Comparison of ENCODE assay signal across 8 cellular contexts in the genomic region with DNA sequence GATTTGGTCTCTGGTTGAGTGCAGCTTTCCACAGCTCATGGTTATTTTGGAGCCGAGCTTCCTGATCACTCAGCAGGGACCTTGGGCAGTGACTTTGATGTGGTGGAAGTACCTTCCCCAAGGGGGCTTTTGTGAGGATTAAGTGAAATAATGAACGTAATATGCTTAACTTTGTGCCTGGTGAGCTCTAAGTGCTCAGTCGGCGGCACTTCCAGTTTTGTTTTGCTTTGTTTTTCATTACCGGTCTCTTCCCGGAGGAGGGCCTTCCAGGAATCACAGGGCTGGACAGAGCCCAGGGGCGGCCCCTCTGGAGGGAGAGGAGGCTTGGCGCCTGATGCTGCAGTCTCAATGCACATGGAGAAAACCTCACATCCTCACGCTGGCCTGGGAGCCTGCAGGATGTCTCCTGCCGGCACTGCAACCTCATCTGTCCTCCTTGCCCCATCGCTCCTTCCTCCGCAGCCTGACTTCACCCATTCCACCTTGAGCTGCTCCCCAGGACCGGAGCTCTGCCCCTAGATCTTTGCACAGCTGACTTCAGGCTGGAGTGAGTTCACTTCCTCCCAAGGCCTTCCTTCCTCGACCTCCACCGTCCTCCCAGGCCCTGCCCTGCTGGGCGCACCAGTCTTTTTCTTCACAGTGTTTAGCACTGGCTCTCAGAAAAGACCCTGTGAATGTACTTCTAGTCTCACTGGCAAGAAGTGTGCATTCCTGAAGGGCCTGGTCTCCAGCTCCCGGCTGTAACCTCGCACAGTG. TPM values are rescaled to one million over a fixed set of nuclear protein-coding genes. Genes with fewer than 3 reads are reported as not detected.
DNase-seq lines count a peak whose midpoint lies in the region; TF ChIP-seq lines count a peak whose summit lies in the region.

No MANE protein-coding gene starts in this region.

- no peak overlapping the region for H3K18ac ChIP-seq in mesendoderm (ENCODE audit: low read length)

- in situ Hi-C loops in SK-MEL-5 (cut with HindIII; ENCODE audit: low pct_unique_long_range_greater_than_20kb, low sequenced_read_pairs), result no loop called here

- H2BK5ac ChIP-seq in mesendoderm (ENCODE audit: low read length), result no peak overlapping the region

- no peak overlapping the region for H4K8ac ChIP-seq in mesendoderm (ENCODE audit: low read depth, low read length)

- H3K79me2 ChIP-seq in mesendoderm (ENCODE audit: control insufficient read depth, insufficient read depth, low read length), result no peaks in the 10 kb centered on the region

- WGBS in ectodermal cell, 2 experiments, result 26 to 28% methylated on average over 18 of the region's 18 CpGs
- no CpG with 5 or more reads among the region's 18 CpGs for WGBS in mesendoderm (ENCODE audit: extremely low coverage, insufficient coverage, low lambda C conversion rate)
- WGBS in thyroid gland, 2 donors, result 26 to 28% methylated on average over 18 of the region's 18 CpGs

- H3K56ac ChIP-seq in mesendoderm (ENCODE audit: low read length), result peak overlapping the region; percentile 80

- H3K9me3 ChIP-seq in ectodermal cell (ENCODE audit: control insufficient read depth, low read length), result no peaks in the 10 kb centered on the region
- no peaks in the 10 kb centered on the region for H3K9me3 ChIP-seq in thyroid gland

- intact Hi-C loops in thyroid gland (cut with DNase I), result loop anchor here (10.0 kb wide), 1 partner anchor 48 kb away; the partner anchor contains the start of gene C19orf12

- H4K5ac ChIP-seq in mesendoderm (ENCODE audit: low read length), result no peak overlapping the region

- peak; percentile 57 for DNase-seq in GM04504 (ENCODE audit: low read depth)
- DNase-seq in SK-MEL-5 (ENCODE audit: low read depth, low spot score), result peak; percentile 40
- peak; percentile 75 for DNase-seq in mesendoderm
- peak; percentile 68 for DNase-seq in thyroid gland
- no peak for DNase-seq in AML-193 (lab: John Stamatoyannopoulos, UW)
- no peak for DNase-seq in SHP77 treated with DMSO at 0.1 percent for 48 hours (lab: John Stamatoyannopoulos, UW)
- DNase-seq in putamen (ENCODE audit: low spot score), result no peak

- H3K27me3 ChIP-seq in ectodermal cell (ENCODE audit: control insufficient read depth, insufficient read depth, low read length, poor library complexity, severe bottlenecking) (peaks cover 53% of the 10 kb centered on the region), mesendoderm (ENCODE audit: insufficient read depth, low read length, poor library complexity) (no peaks in the 10 kb centered on the region), thyroid gland (no peaks in the 10 kb centered on the region)

- H3K4me1 ChIP-seq in ectodermal cell (ENCODE audit: control insufficient read depth, insufficient read depth, low read length), result peaks cover 14% of the 10 kb centered on the region
- peaks cover 7% of the 10 kb centered on the region for H3K4me1 ChIP-seq in mesendoderm (ENCODE audit: control insufficient read depth, low read depth, low read length)
- H3K4me1 ChIP-seq in thyroid gland, result peaks cover 26 to 72% of the 10 kb centered on the region in 2 donors

- peak in 1 of 2 donors; percentile 3 for TF ChIP-seq POLR2A in thyroid gland (IDR thresholded peaks at IDR 0.05)

- H3K79me1 ChIP-seq in mesendoderm (ENCODE audit: low read length), result peaks cover 1% of the 10 kb centered on the region

- H3K4ac ChIP-seq in mesendoderm (ENCODE audit: low read depth, low read length), result no peak overlapping the region

- H3K23ac ChIP-seq in mesendoderm (ENCODE audit: low read length), result no peak overlapping the region

- H3K9ac ChIP-seq in mesendoderm (ENCODE audit: low read length), result peak overlapping the region; percentile 78

- peak overlapping the region; percentile 77 for H3K4me2 ChIP-seq in mesendoderm (ENCODE audit: low read length)

- no peak overlapping the region for H2BK15ac ChIP-seq in mesendoderm (replicated peaks; ENCODE audit: low read depth)

- no peak overlapping the region for H2AK5ac ChIP-seq in mesendoderm (ENCODE audit: low read length)

- peak overlapping the region; percentile 11 for H3K4me3 ChIP-seq in ectodermal cell (ENCODE audit: insufficient read depth, low read depth, low read length)
- H3K4me3 ChIP-seq in mesendoderm (ENCODE audit: low read length), result no peak overlapping the region
- peak overlapping the region; percentile 24 to 93 (median 30) for H3K4me3 ChIP-seq in thyroid gland (replicated peaks in 1 of 3)

- no peak overlapping the region for H3K27ac ChIP-seq in ectodermal cell (ENCODE audit: insufficient read depth, low read depth, low read length, poor library complexity, severe bottlenecking)
- no peak overlapping the region for H3K27ac ChIP-seq in mesendoderm (ENCODE audit: low read depth, low read length)
- peak overlapping the region; percentile 64 to 81 (median 66) for H3K27ac ChIP-seq in thyroid gland

- no peak for TF ChIP-seq CTCF in thyroid gland (IDR thresholded peaks at IDR 0.05)

- H2BK120ac ChIP-seq in mesendoderm (ENCODE audit: low read depth, low read length), result no peak overlapping the region

- no peaks in the 10 kb centered on the region for H3K36me3 ChIP-seq in ectodermal cell (ENCODE audit: control insufficient read depth, insufficient read depth, low read length)
- no peaks in the 10 kb centered on the region for H3K36me3 ChIP-seq in mesendoderm (ENCODE audit: control insufficient read depth, insufficient read depth, low read length)
- H3K36me3 ChIP-seq in thyroid gland, result no peaks in the 10 kb centered on the region

RNA-seq across cellular contexts. Expression of gene PLEKHF1, which starts 1.6 kb away (rescaled TPM):
- total RNA-seq in SK-MEL-5 (2014; rRNA removed; shearing (Covaris generic)), result 12.6 and 13.9 TPM in 2 replicates
- polyA plus RNA-seq in SK-MEL-5 (2015; cell fraction: cytosol; rRNA removed), result 27.3 and 27.5 TPM in 2 replicates
- 17.7 and 28.5 TPM in 2 replicates for polyA plus RNA-seq in SK-MEL-5 (2015; cell fraction: nucleus; rRNA removed)
- 0.56 TPM for polyA plus RNA-seq in ectodermal cell (2013, experiment 1 of 4)
- polyA plus RNA-seq in ectodermal cell (2013, experiment 2 of 4), result 0.41 TPM
- 0.43 TPM for polyA plus RNA-seq in ectodermal cell (2013, experiment 3 of 4)
- polyA plus RNA-seq in ectodermal cell (2013, experiment 4 of 4), result 0.36 TPM
- polyA plus RNA-seq in mesendoderm (2013, experiment 1 of 2), result 3.0 TPM
- polyA plus RNA-seq in mesendoderm (2013, experiment 2 of 2), result 3.7 TPM
- 10 to 100 TPM; 12.1 to 20.3 (median 16.5) TPM for total RNA-seq in thyroid gland

RNA-seq across cellular contexts. Expression of gene C19orf12, which starts 48.2 kb away (rescaled TPM):
- total RNA-seq in SK-MEL-5 (2014; rRNA removed; shearing (Covaris generic)), result 54.7 and 60.3 TPM in 2 replicates
- polyA plus RNA-seq in SK-MEL-5 (2015; cell fraction: cytosol; rRNA removed), result 45.2 and 72.6 TPM in 2 replicates
- polyA plus RNA-seq in SK-MEL-5 (2015; cell fraction: nucleus; rRNA removed), result 29.7 and 57.9 TPM in 2 replicates
- polyA plus RNA-seq in ectodermal cell (2013, experiment 1 of 4), result 29.7 TPM
- polyA plus RNA-seq in ectodermal cell (2013, experiment 2 of 4), result 31.6 TPM
- polyA plus RNA-seq in ectodermal cell (2013, experiment 3 of 4), result 25.5 TPM
- 27.8 TPM for polyA plus RNA-seq in ectodermal cell (2013, experiment 4 of 4)
- polyA plus RNA-seq in mesendoderm (2013, experiment 1 of 2), result 10.9 TPM
- 10.9 TPM for polyA plus RNA-seq in mesendoderm (2013, experiment 2 of 2)
- 10 to 100 TPM; 24.4 to 34.0 (median 31.9) TPM for total RNA-seq in thyroid gland

Comparison
In these comparisons a context has a peak if more than half of its experiments do, and no peak if none do; other contexts are left out.
1. DNase-seq: peak in GM04504 (single experiment), SK-MEL-5 (single experiment), mesendoderm (single experiment) and thyroid gland (2 of 2); none in AML-193 (0 of 2), SHP77 treated with DMSO at 0.1 percent for 48 hours (single experiment) and putamen (single experiment).
2. H3K27ac ChIP-seq: peak in thyroid gland (3 of 3); none in ectodermal cell (single experiment) and mesendoderm (single experiment).